8 cellular contexts compared by ENCODE assay signal in genomic region chr1:100038401-100039306, GRCh38.
DNase-seq lines count a peak whose midpoint lies in the region; ATAC-seq and TF ChIP-seq lines count a peak whose summit lies in the region.

No MANE protein-coding gene starts in this region.

- CTCF ChIA-PET in CD4-positive, alpha-beta memory T cell (lab: Charles Lee; ENCODE audit: partially characterized antibody), result interaction anchor here (1.0 to 1.5 kb wide), 3 partner anchors 31 to 418 kb away, joined by 3 to 8 read pairs (median 3); partner anchors contain the start of gene SLC35A3
- CTCF ChIA-PET in PC-3 (lab: Charles Lee), result interaction anchor here (0.6 kb wide), 2 partner anchors 32 to 417 kb away, joined by 3 to 14 read pairs; no protein-coding TSS in a partner anchor

- peaks cover 36 to 72% (median 51%) of the 10 kb centered on the region in 4 donors for H3K4me1 Mint-ChIP-seq in CD4-positive, alpha-beta memory T cell
- H3K4me1 Mint-ChIP-seq in activated T-helper 2 cell treated with anti-CD3 and anti-CD28 coated beads, Interferon-gamma antibody, Interleukin-2, Interleukin-4, amounts not matched to agents 10 μg/mL and 5 μg/mL and 100 μg/mL, durations not matched to agents 14 hours and 24 hours and 36 hours (ENCODE audit: low read depth), result peaks cover 52% of the 10 kb centered on the region
- peaks cover 65% of the 10 kb centered on the region for H3K4me1 Mint-ChIP-seq in neural crest cell

- POLR2A ChIA-PET in CD4-positive, alpha-beta memory T cell (lab: Charles Lee; ENCODE audit: partially characterized antibody), result interaction anchor here (0.6 to 3.7 kb wide), 17 partner anchors 8 to 385 kb away, joined by 3 to 41 read pairs (median 4); partner anchors contain the start of genes AGL, CDC14A, RTCA and SASS6
- POLR2A ChIA-PET in PC-3 (lab: Charles Lee; ENCODE audit: unreplicated experiment), result no interaction called here

- H3K36me3 ChIP-seq in CD4-positive, alpha-beta memory T cell (ENCODE audit: insufficient read depth, low read length), result no peaks in the 10 kb centered on the region
- H3K36me3 ChIP-seq in PC-3 (ENCODE audit: low read depth, low read length), result peaks cover 5% of the 10 kb centered on the region
- H3K36me3 ChIP-seq in stomach smooth muscle (ENCODE audit: control insufficient read depth in 2 of 2, insufficient read depth in 2 of 2, low read length in 2 of 2), result no peaks in the 10 kb centered on the region

- no peaks in the 10 kb centered on the region for H3K27me3 Mint-ChIP-seq in CD4-positive, alpha-beta memory T cell
- H3K27me3 Mint-ChIP-seq in activated T-helper 2 cell treated with anti-CD3 and anti-CD28 coated beads, Interferon-gamma antibody, Interleukin-2, Interleukin-4, amounts not matched to agents 10 μg/mL and 5 μg/mL and 100 μg/mL, durations not matched to agents 14 hours and 24 hours and 36 hours (ENCODE audit: low read depth), result no peaks in the 10 kb centered on the region
- no peaks in the 10 kb centered on the region for H3K27me3 Mint-ChIP-seq in neural crest cell (ENCODE audit: low read depth)

- intact Hi-C loops in CD4-positive, alpha-beta memory T cell (cut with micrococcal nuclease), result loop anchor here (1.0 to 10.0 kb wide), 10 partner anchors 8 to 1226 kb away; partner anchors contain the start of genes AGL, CDC14A, DBT and RTCA
- intact Hi-C loops in PC-3 (cut with micrococcal nuclease), result loop anchor here (2.0 kb wide), 3 partner anchors 94 to 420 kb away; partner anchors contain the start of genes AGL, SASS6 and TRMT13
- intact Hi-C loops in activated T-helper 2 cell treated with anti-CD3 and anti-CD28 coated beads, Interferon-gamma antibody, Interleukin-2, Interleukin-4, amounts not matched to agents 10 μg/mL and 5 μg/mL and 100 μg/mL, durations not matched to agents 14 hours and 24 hours and 36 hours (cut with micrococcal nuclease), result loop anchor here (1.0 to 10.0 kb wide), 9 partner anchors 9 to 859 kb away; partner anchors contain the start of genes AGL, CDC14A, RTCA and SLC30A7

- no TSS peak for BruUV-seq in PC-3 (replicated peaks; lab: Mats Ljungman, UMichigan)

- H3K4me3 Mint-ChIP-seq in CD4-positive, alpha-beta memory T cell, result peak overlapping the region; percentile 91 to 100 (median 98)
- H3K4me3 Mint-ChIP-seq in activated T-helper 2 cell treated with anti-CD3 and anti-CD28 coated beads, Interferon-gamma antibody, Interleukin-2, Interleukin-4, amounts not matched to agents 10 μg/mL and 5 μg/mL and 100 μg/mL, durations not matched to agents 14 hours and 24 hours and 36 hours (ENCODE audit: low read depth), result peak overlapping the region; percentile 98
- H3K4me3 Mint-ChIP-seq in neural crest cell, result peak overlapping the region; percentile 100

- H3K9me2 ChIP-seq in PC-3 (replicated peaks; ENCODE audit: low read length), result no peaks in the 10 kb centered on the region

- no peaks in the 10 kb centered on the region for H3K9me3 ChIP-seq in CD4-positive, alpha-beta memory T cell (ENCODE audit: control insufficient read depth in 1 of 2, low read length in 2 of 2)
- no peaks in the 10 kb centered on the region for H3K9me3 ChIP-seq in PC-3 (ENCODE audit: low read length)
- no peaks in the 10 kb centered on the region for H3K9me3 ChIP-seq in stomach smooth muscle (ENCODE audit: control insufficient read depth in 2 of 2, low read length in 2 of 2)

- peak overlapping the region; percentile 55 for H2AFZ ChIP-seq in PC-3 (ENCODE audit: low read length)

- peak overlapping the region; percentile 99 for H3K27ac ChIP-seq in CD4-positive, alpha-beta memory T cell (ENCODE audit: low read depth, low read length)
- H3K27ac ChIP-seq in PC-3 (ENCODE audit: low read length), result peak overlapping the region; percentile 81
- peak overlapping the region; percentile 92 for H3K27ac ChIP-seq in stomach smooth muscle (ENCODE audit: low read length)

- peaks cover 73% of the 10 kb centered on the region for H3K79me2 ChIP-seq in PC-3 (ENCODE audit: low read length)

- H3K4me2 ChIP-seq in PC-3 (ENCODE audit: low read length), result peak overlapping the region; percentile 92

- H3K27ac Mint-ChIP-seq in CD4-positive, alpha-beta memory T cell, result peak overlapping the region; percentile 98 to 100 (median 99)
- H3K27ac Mint-ChIP-seq in activated T-helper 2 cell treated with anti-CD3 and anti-CD28 coated beads, Interferon-gamma antibody, Interleukin-2, Interleukin-4, amounts not matched to agents 10 μg/mL and 5 μg/mL and 100 μg/mL, durations not matched to agents 14 hours and 24 hours and 36 hours, result peak overlapping the region; percentile 100
- peak overlapping the region; percentile 100 for H3K27ac Mint-ChIP-seq in neural crest cell (ENCODE audit: unreplicated experiment)

- ATAC-seq in GM19351 (IDR thresholded peaks at IDR 0.05; ENCODE audit: unreplicated experiment), result peak; percentile 41
- peak; percentile 27 for ATAC-seq in HG03469 (IDR thresholded peaks at IDR 0.05; ENCODE audit: unreplicated experiment)
- peak; percentile 35 for ATAC-seq in PC-3

- peaks cover 43% of the 10 kb centered on the region for H4K20me1 ChIP-seq in PC-3 (ENCODE audit: low read length)

- peak overlapping the region; percentile 98 for H3K9ac ChIP-seq in PC-3 (ENCODE audit: low read length)
- peak overlapping the region; percentile 94 to 97 for H3K9ac ChIP-seq in stomach smooth muscle (ENCODE audit: low read length in 2 of 2)

- H3K4me1 ChIP-seq in CD4-positive, alpha-beta memory T cell (ENCODE audit: insufficient read depth, low read length), result peaks cover 53% of the 10 kb centered on the region
- H3K4me1 ChIP-seq in PC-3 (ENCODE audit: insufficient read depth, low read length), result peaks cover 20% of the 10 kb centered on the region
- no peaks in the 10 kb centered on the region for H3K4me1 ChIP-seq in stomach smooth muscle (ENCODE audit: control insufficient read depth, insufficient read depth, low read length)

- peak; percentile 80 to 91 (median 84) for DNase-seq in CD4-positive, alpha-beta memory T cell
- DNase-seq in PC-3 (peak; percentile 51), fibroblast of the aortic adventitia (ENCODE audit: low read depth) (peak; percentile 67), neural crest cell (ENCODE audit: low read depth, low spot score) (peak; percentile 43)
- DNase-seq in activated T-helper 2 cell treated with anti-CD3 and anti-CD28 coated beads, Interferon-gamma antibody, Interleukin-2, Interleukin-4, amounts not matched to agents 10 μg/mL and 5 μg/mL and 100 μg/mL, durations not matched to agents 14 hours and 24 hours and 36 hours (ENCODE audit: low spot score), result peak; percentile 75

- no peaks in the 10 kb centered on the region for H3F3A ChIP-seq in PC-3 (ENCODE audit: low read length, unreplicated experiment)

- TF ChIP-seq CTCF in PC-3 (conservative IDR thresholded peaks at IDR 0.05; ENCODE audit: low read depth, low read length) (no peak), fibroblast of the aortic adventitia (IDR thresholded peaks at IDR 0.05; ENCODE audit: insufficient read depth, low read length) (no peak), neural crest cell (conservative IDR thresholded peaks at IDR 0.05) (no peak)

- H3K27me3 ChIP-seq in CD4-positive, alpha-beta memory T cell (ENCODE audit: insufficient read depth, low read length), result no peaks in the 10 kb centered on the region
- H3K27me3 ChIP-seq in PC-3 (ENCODE audit: low read length), result no peaks in the 10 kb centered on the region
- no peaks in the 10 kb centered on the region for H3K27me3 ChIP-seq in stomach smooth muscle (ENCODE audit: control insufficient read depth in 1 of 2, insufficient read depth in 2 of 2, low read length in 2 of 2)

- H3K36me3 Mint-ChIP-seq in CD4-positive, alpha-beta memory T cell, result peaks cover 2 to 14% of the 10 kb centered on the region in 2 donors
- peaks cover 64% of the 10 kb centered on the region for H3K36me3 Mint-ChIP-seq in activated T-helper 2 cell treated with anti-CD3 and anti-CD28 coated beads, Interferon-gamma antibody, Interleukin-2, Interleukin-4, amounts not matched to agents 10 μg/mL and 5 μg/mL and 100 μg/mL, durations not matched to agents 14 hours and 24 hours and 36 hours (ENCODE audit: low read depth)
- H3K36me3 Mint-ChIP-seq in neural crest cell (ENCODE audit: low read depth), result peaks cover 13% of the 10 kb centered on the region

- peaks cover 0 to 2% (median 0%) of the 10 kb centered on the region in 8 donors for H3K9me3 Mint-ChIP-seq in CD4-positive, alpha-beta memory T cell
- H3K9me3 Mint-ChIP-seq in activated T-helper 2 cell treated with anti-CD3 and anti-CD28 coated beads, Interferon-gamma antibody, Interleukin-2, Interleukin-4, amounts not matched to agents 10 μg/mL and 5 μg/mL and 100 μg/mL, durations not matched to agents 14 hours and 24 hours and 36 hours, result peaks cover 1% of the 10 kb centered on the region
- H3K9me3 Mint-ChIP-seq in neural crest cell, result peaks cover 1% of the 10 kb centered on the region

- peak overlapping the region; percentile 19 to 75 for H3K4me3 ChIP-seq in CD4-positive, alpha-beta memory T cell (ENCODE audit: low read length in 2 of 2)
- H3K4me3 ChIP-seq in PC-3 (ENCODE audit: low read length), result peak overlapping the region; percentile 77
- peak overlapping the region; percentile 91 for H3K4me3 ChIP-seq in fibroblast of the aortic adventitia (ENCODE audit: low read depth, low read length)
- H3K4me3 ChIP-seq in stomach smooth muscle (ENCODE audit: low read length in 2 of 2), result peak overlapping the region; percentile 89 to 94

Comparison
In these comparisons a context has a peak if more than half of its experiments do, and no peak if none do; other contexts are left out.
1. Peak in every context shown above with its lines: DNase-seq, ATAC-seq, H3K4me3 ChIP-seq and H3K27ac ChIP-seq.